Comparison of ENCODE assay signal across 21 cellular contexts in the genomic region with DNA sequence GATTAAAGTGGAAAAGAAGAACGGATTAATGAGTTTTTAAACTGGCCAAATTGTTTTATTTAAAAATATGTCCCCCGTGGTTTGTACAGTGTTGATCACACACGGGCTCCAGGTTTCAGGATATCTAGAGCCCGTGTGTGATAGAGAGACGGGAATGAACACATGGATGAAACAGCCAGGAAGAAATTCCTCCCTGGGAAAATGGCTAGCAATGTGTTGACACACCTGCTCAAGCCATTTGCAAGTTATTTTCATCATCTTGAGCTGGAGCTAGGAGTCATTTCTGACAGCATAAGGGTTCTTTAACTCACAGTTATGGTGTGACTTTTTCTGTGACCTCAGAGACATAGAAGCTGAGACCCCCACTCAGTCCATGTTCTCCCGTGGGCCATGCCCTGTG.
DNase-seq lines count a peak whose midpoint lies in the region; ATAC-seq and TF ChIP-seq lines count a peak whose summit lies in the region.
"Had no signal": no experiment of that assay in that cellular context is flagged by ENCODE, and none has a peak within 500 bp of the region (broad histone marks: within the 10 kb centered on the region; RNA-seq: fewer than 3 reads in every experiment).

No MANE protein-coding gene starts in this region.

- in situ Hi-C loops in transverse colon (cut with MboI; ENCODE audit: low pct_ligation_motif_present in 1 of 4, low pct_unique_long_range_greater_than_20kb in 1 of 4, low sequenced_read_pairs in 3 of 4), result no loop called here

- no peak overlapping the region for H3K4me3 ChIP-seq in transverse colon
- H3K4me3 ChIP-seq: BLaER1 treated with 17β-estradiol and CSF1 and Interleukin-3, amounts not matched to agents 10 nM and 100 nM; K562; SJCRH30 had no signal

- peaks cover 0 to 14% (median 0%) of the 10 kb centered on the region in 4 donors for H3K36me3 ChIP-seq in transverse colon

- WGBS in transverse colon (ENCODE audit: low coverage in 1 of 2), 2 donors, result 86 to 88% methylated on average over 5 to 6 of the region's 6 CpGs

- H3K27ac Mint-ChIP-seq in activated T-cell treated with anti-CD3 and anti-CD28 coated beads, Interleukin-2, amount 50 U/mL, for 24 hours, result peak overlapping the region; percentile 11
- peak overlapping the region; percentile 93 for H3K27ac Mint-ChIP-seq in dendritic cell treated with granulocyte-macrophage colony-stimulating factor and Interleukin-4, amounts not matched to agents 40 ng/mL and 50 ng/mL, for 4 days
- H3K27ac Mint-ChIP-seq in nephron, result peak overlapping the region in 2 of 3 experiments; percentile 28 to 35

- H3K27me3 ChIP-seq in transverse colon, result no peaks in the 10 kb centered on the region
- H3K27me3 ChIP-seq: BLaER1 treated with 17β-estradiol and CSF1 and Interleukin-3, amounts not matched to agents 10 nM and 100 nM; SJCRH30 had no signal

- no peak for TF ChIP-seq POLR2A in transverse colon (IDR thresholded peaks at IDR 0.05)

- ATAC-seq in HG03139 (IDR thresholded peaks at IDR 0.05; ENCODE audit: unreplicated experiment) (no peak), HG03439 (IDR thresholded peaks at IDR 0.05; ENCODE audit: unreplicated experiment) (no peak)
- ATAC-seq: activated CD4-positive, CD25-positive, alpha-beta regulatory T cell treated with anti-CD3 and anti-CD28 coated beads, Interleukin-2, amount 50 U/mL, for 24 hours; K562 had no signal

- no peaks in the 10 kb centered on the region for H3K9me3 ChIP-seq in transverse colon
- H3K9me3 ChIP-seq: BLaER1 treated with 17β-estradiol and CSF1 and Interleukin-3, amounts not matched to agents 10 nM and 100 nM; SJCRH30 had no signal

- TF ChIP-seq EP300 in transverse colon (IDR thresholded peaks at IDR 0.05; ENCODE audit: low read depth), result no peak

- H3K4me3 Mint-ChIP-seq in activated T-cell treated with anti-CD3 and anti-CD28 coated beads, Interleukin-2, amount 50 U/mL, for 24 hours, result no peak overlapping the region
- no peak overlapping the region for H3K4me3 Mint-ChIP-seq in dendritic cell treated with granulocyte-macrophage colony-stimulating factor and Interleukin-4, amounts not matched to agents 40 ng/mL and 50 ng/mL, for 4 days
- no peak overlapping the region for H3K4me3 Mint-ChIP-seq in nephron

- TF ChIP-seq CTCF in nephron (IDR thresholded peaks at IDR 0.05; ENCODE audit: unreplicated experiment in 3 of 3), result no peak
- TF ChIP-seq CTCF in transverse colon (IDR thresholded peaks at IDR 0.05), result no peak

- no peak for DNase-seq in activated T-cell treated with anti-CD3 and anti-CD28 coated beads, Interleukin-2, amount 50 U/mL, for 24 hours
- DNase-seq in activated T-cell treated with anti-CD3 and anti-CD28 coated beads for 4 hours (no peak), transverse colon (no peak), amniotic stem cell (lab: John Stamatoyannopoulos, UW) (no peak)
- DNase-seq: activated effector memory CD4-positive, alpha-beta T cell treated with Interleukin-2 at 50 U/mL for 16 hours; caudate nucleus; DMS153; effector CD4-positive, alpha-beta T cell; islet precursor cell; NCI-H1048; NCI-H524; nucleus accumbens; SJCRH30; stimulated activated CD4-positive, alpha-beta T cell treated with anti-CD3 and anti-CD28 coated beads, Interleukin-4, amount 100 ng/mL, for 1 hour had no signal

- H3K27me3 Mint-ChIP-seq in activated T-cell treated with anti-CD3 and anti-CD28 coated beads, Interleukin-2, amount 50 U/mL, for 24 hours, result no peaks in the 10 kb centered on the region
- H3K27me3 Mint-ChIP-seq in dendritic cell treated with granulocyte-macrophage colony-stimulating factor and Interleukin-4, amounts not matched to agents 40 ng/mL and 50 ng/mL, for 4 days, result no peaks in the 10 kb centered on the region
- H3K27me3 Mint-ChIP-seq in nephron (ENCODE audit: low read depth), result no peaks in the 10 kb centered on the region

- peaks cover 78% of the 10 kb centered on the region for H3K36me3 Mint-ChIP-seq in activated T-cell treated with anti-CD3 and anti-CD28 coated beads, Interleukin-2, amount 50 U/mL, for 24 hours (ENCODE audit: low read depth)
- H3K36me3 Mint-ChIP-seq in dendritic cell treated with granulocyte-macrophage colony-stimulating factor and Interleukin-4, amounts not matched to agents 40 ng/mL and 50 ng/mL, for 4 days (ENCODE audit: low read depth), result peaks cover 91% of the 10 kb centered on the region
- H3K36me3 Mint-ChIP-seq in nephron (ENCODE audit: low read depth), result peaks cover 19% of the 10 kb centered on the region

- H3K4me1 Mint-ChIP-seq in activated T-cell treated with anti-CD3 and anti-CD28 coated beads, Interleukin-2, amount 50 U/mL, for 24 hours (ENCODE audit: low read depth), result peaks cover 67% of the 10 kb centered on the region
- H3K4me1 Mint-ChIP-seq in dendritic cell treated with granulocyte-macrophage colony-stimulating factor and Interleukin-4, amounts not matched to agents 40 ng/mL and 50 ng/mL, for 4 days (ENCODE audit: low read depth), result peaks cover 87% of the 10 kb centered on the region
- peaks cover 61% of the 10 kb centered on the region for H3K4me1 Mint-ChIP-seq in nephron

- H3K9me3 Mint-ChIP-seq in activated T-cell treated with anti-CD3 and anti-CD28 coated beads, Interleukin-2, amount 50 U/mL, for 24 hours, result no peaks in the 10 kb centered on the region
- no peaks in the 10 kb centered on the region for H3K9me3 Mint-ChIP-seq in dendritic cell treated with granulocyte-macrophage colony-stimulating factor and Interleukin-4, amounts not matched to agents 40 ng/mL and 50 ng/mL, for 4 days
- no peaks in the 10 kb centered on the region for H3K9me3 Mint-ChIP-seq in nephron

- H3K4me1 ChIP-seq in transverse colon, result peaks cover 23 to 42% (median 29%) of the 10 kb centered on the region in 4 donors

- H3K27ac ChIP-seq in transverse colon, result peak overlapping the region; percentile 97 to 100 (median 98)
- H3K27ac ChIP-seq: SJCRH30 had no signal

- intact Hi-C loops in dendritic cell treated with granulocyte-macrophage colony-stimulating factor and Interleukin-4, amounts not matched to agents 40 ng/mL and 50 ng/mL, for 4 days (cut with micrococcal nuclease), result loop anchor here (5.0 kb wide), 1 partner anchor 37 kb away; no protein-coding TSS in a partner anchor
- intact Hi-C loops in transverse colon (cut with DNase I; ENCODE audit: low total_unique reads), result no loop called here

Comparison
In these comparisons a context has a peak if more than half of its experiments do, and no peak if none do; other contexts are left out.
1. H3K27ac Mint-ChIP-seq: peak in every context shown above with its lines; median percentile 93 in dendritic cell treated with granulocyte-macrophage colony-stimulating factor and Interleukin-4, amounts not matched to agents 40 ng/mL and 50 ng/mL, for 4 days; 32 in nephron; 11 in activated T-cell treated with anti-CD3 and anti-CD28 coated beads, Interleukin-2, amount 50 U/mL, for 24 hours.